ENCODE assay signal across 1 cellular context in the genomic region with DNA sequence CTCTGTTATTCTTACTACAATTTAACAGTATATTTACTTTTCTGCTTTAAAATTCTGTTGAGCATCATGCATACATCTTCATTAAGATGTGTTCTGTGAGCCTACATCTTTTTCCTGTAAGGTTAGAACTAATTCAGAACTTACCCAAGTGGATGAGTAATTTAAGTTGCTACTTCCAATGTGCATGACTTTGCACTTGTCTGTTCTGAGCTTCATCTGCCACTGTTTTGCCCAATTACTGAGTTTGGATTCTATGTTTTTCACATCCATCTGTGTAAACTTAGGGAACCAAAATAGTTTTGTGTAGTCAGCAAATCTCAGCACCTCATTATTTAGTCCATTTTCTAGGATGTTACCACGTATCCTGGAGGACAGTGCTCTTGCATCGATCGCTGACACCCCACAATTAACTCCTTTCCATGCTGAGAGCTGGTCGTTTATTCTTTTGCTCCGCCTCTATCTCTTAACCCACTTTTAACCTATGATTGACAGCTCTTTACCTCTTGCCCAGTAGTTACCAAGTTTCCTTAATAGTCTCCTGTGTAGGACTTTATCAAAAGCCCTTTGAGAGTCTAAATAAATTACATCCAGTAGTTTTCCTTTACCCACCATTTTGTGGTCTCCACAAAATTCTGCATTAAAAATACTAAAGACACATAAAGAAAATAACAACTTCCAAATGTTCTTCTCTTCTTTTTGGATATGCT.
TF ChIP-seq lines count a peak whose summit lies in the region.

No MANE protein-coding gene starts in this region.

TF ChIP-seq in K562, 482 proteins besides CTCF, POLR2A, EP300 and RAD21 (continued from another document):
- TF ChIP-seq PKNOX1 (IDR thresholded peaks at IDR 0.05) (peak; percentile 91), ZNF316 (IDR thresholded peaks at IDR 0.05) (peak; percentile 96)
